ENCODE assay signal across 26 cellular contexts in genomic region chr2:187976667-187977333, GRCh38.
"Had no signal": no experiment of that assay in that cellular context is flagged by ENCODE, and none has a peak within 500 bp of the region (broad histone marks: within the 10 kb centered on the region; RNA-seq: fewer than 3 reads in every experiment).

No MANE protein-coding gene starts in this region.

- H3K4me2 ChIP-seq: SK-N-SH had no signal

- H3K36me3 ChIP-seq: breast epithelium, MG63, Peyer's patch, SJCRH30, WERI-Rb-1 had no signal

- H3K9ac ChIP-seq: SK-N-SH had no signal

- H3K4me1 ChIP-seq: breast epithelium, Peyer's patch, SJCRH30 had no signal

- H3K27me3 Mint-ChIP-seq: activated naive CD8-positive, alpha-beta T cell treated with anti-CD3 and anti-CD28 coated beads, Interleukin-2, amount 10 ng/mL, durations not matched to agents 7 days and 5 days had no signal

- H3K27ac ChIP-seq: breast epithelium, Peyer's patch, RWPE1, SJCRH30, WERI-Rb-1 had no signal

- H3K4me1 Mint-ChIP-seq: activated naive CD8-positive, alpha-beta T cell treated with anti-CD3 and anti-CD28 coated beads, Interleukin-2, amount 10 ng/mL, durations not matched to agents 7 days and 5 days had no signal

- H3K4me3 ChIP-seq: breast epithelium, MG63, Peyer's patch, SJCRH30 had no signal

- H3K27ac Mint-ChIP-seq: activated CD8-positive, alpha-beta T cell treated with anti-CD3 and anti-CD28 coated beads, Interleukin-2, amount 10 ng/mL, durations not matched to agents 7 days and 5 days; activated naive CD8-positive, alpha-beta T cell treated with anti-CD3 and anti-CD28 coated beads, Interleukin-2, amount 10 ng/mL, durations not matched to agents 7 days and 5 days had no signal

- H3K4me3 Mint-ChIP-seq: activated CD8-positive, alpha-beta T cell treated with anti-CD3 and anti-CD28 coated beads, Interleukin-2, amount 10 ng/mL, durations not matched to agents 7 days and 5 days; activated naive CD8-positive, alpha-beta T cell treated with anti-CD3 and anti-CD28 coated beads, Interleukin-2, amount 10 ng/mL, durations not matched to agents 7 days and 5 days had no signal

- ATAC-seq: activated CD8-positive, alpha-beta T cell treated with anti-CD3 and anti-CD28 coated beads, Interleukin-2, amount 10 ng/mL, durations not matched to agents 7 days and 5 days had no signal

- H3K9me3 ChIP-seq: breast epithelium, MG63, Peyer's patch, SJCRH30, SK-N-SH had no signal

- H3K36me3 Mint-ChIP-seq: activated naive CD8-positive, alpha-beta T cell treated with anti-CD3 and anti-CD28 coated beads, Interleukin-2, amount 10 ng/mL, durations not matched to agents 7 days and 5 days had no signal

- H3K27me3 ChIP-seq: breast epithelium, MG63, Peyer's patch, SJCRH30 had no signal

- H3K9me3 Mint-ChIP-seq: activated naive CD8-positive, alpha-beta T cell treated with anti-CD3 and anti-CD28 coated beads, Interleukin-2, amount 10 ng/mL, durations not matched to agents 7 days and 5 days had no signal

- DNase-seq: activated CD4-positive, alpha-beta T cell treated with anti-CD3 and anti-CD28 coated beads for 48 hours; activated CD4-positive, alpha-beta T cell treated with anti-CD3 and anti-CD28 coated beads, Interleukin-2, amount 50 U/mL, for 4 hours; activated CD4-positive, CD25-positive, alpha-beta regulatory T cell treated with anti-CD3 and anti-CD28 coated beads, Interleukin-2, amount 50 U/mL, for 72 hours; activated CD8-positive, alpha-beta memory T cell treated with anti-CD3 and anti-CD28 coated beads, Interleukin-2, amount 50 U/mL, for 48 hours; activated CD8-positive, alpha-beta T cell treated with anti-CD3 and anti-CD28 coated beads, Interleukin-2, amount 10 ng/mL, durations not matched to agents 7 days and 5 days; activated naive CD4-positive, alpha-beta T cell treated with anti-CD3 and anti-CD28 coated beads, Interleukin-2, amount 50 U/mL, for 16 hours; activated naive CD8-positive, alpha-beta T cell treated with anti-CD3 and anti-CD28 coated beads, Interleukin-2, amount 10 ng/mL, durations not matched to agents 7 days and 5 days; activated T-cell treated with anti-CD3 and anti-CD28 coated beads, Interleukin-2, amount 50 U/mL, for 1 hour; aorta; MG63; MV-4-11; NCI-H1092 treated with DMSO at 0.1 percent for 48 hours; NCI-H1417 treated with DMSO at 0.1 percent for 48 hours; NCI-H187; NCI-H2081; NCI-H345; NCI-H510A; NCI-H526 treated with DMSO at 0.1 percent for 48 hours; Peyer's patch; Right ventricle myocardium superior; SJCRH30; SK-N-SH; T-helper 1 cell; WERI-Rb-1 had no signal
